In the genomic region with DNA sequence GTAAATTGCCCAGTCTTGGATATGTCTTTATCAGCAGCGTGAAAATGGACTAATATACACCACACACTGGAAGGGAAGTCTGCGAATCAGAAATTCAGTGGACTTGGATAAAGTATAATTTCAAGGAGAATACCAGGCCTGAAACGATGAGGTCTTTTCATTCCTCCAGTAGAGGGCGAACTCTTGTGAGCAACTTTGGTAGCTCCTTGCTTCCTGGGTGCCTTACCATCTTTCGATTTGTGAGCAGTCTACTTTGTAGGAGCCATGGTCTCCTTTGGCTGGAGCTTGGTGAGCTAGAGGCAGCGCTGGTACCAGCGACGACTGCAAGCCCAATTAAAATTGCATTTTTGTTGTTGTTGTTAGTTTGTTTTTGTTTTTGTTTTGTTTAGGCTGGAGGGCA, we compare ENCODE assay signal across 14 cellular contexts.
A peak's percentile ranks its signal among the peaks of the same experiment; 100 is the strongest.
DNase-seq lines count a peak whose midpoint lies in the region; ATAC-seq and TF ChIP-seq lines count a peak whose summit lies in the region.
"Had no signal": no experiment of that assay in that cellular context is flagged by ENCODE, and none has a peak within 500 bp of the region (broad histone marks: within the 10 kb centered on the region; RNA-seq: fewer than 3 reads in every experiment).

No MANE protein-coding gene starts in this region.

- ATAC-seq in HG03571 (IDR thresholded peaks at IDR 0.05; ENCODE audit: unreplicated experiment) (no peak), HG03045 (IDR thresholded peaks at IDR 0.05; ENCODE audit: unreplicated experiment) (no peak)
- ATAC-seq: activated CD8-positive, alpha-beta T cell treated with anti-CD3 and anti-CD28 coated beads, Interleukin-2, amount 10 ng/mL, durations not matched to agents 7 days and 5 days; lower lobe of right lung; stimulated activated naive CD8-positive, alpha-beta T cell treated with anti-CD3 and anti-CD28 coated beads, Interleukin-15, amount 100 ng/mL, for 72 hours had no signal

- TF ChIP-seq CTCF in brain microvascular endothelial cell (IDR thresholded peaks at IDR 0.05; ENCODE audit: low read depth, low read length, missing control alignments), result peak; percentile 46
- peak; percentile 19 for TF ChIP-seq CTCF in retinal pigment epithelial cell (conservative IDR thresholded peaks at IDR 0.05; ENCODE audit: low read depth, low read length)

- H3K4me3 ChIP-seq in brain microvascular endothelial cell (ENCODE audit: low read depth, low read length), result no peak overlapping the region
- H3K4me3 ChIP-seq in retinal pigment epithelial cell (ENCODE audit: low read length), result no peak overlapping the region
- H3K4me3 ChIP-seq: lower lobe of right lung had no signal

- in situ Hi-C loops in brain microvascular endothelial cell (cut with HindIII; ENCODE audit: low pct_ligation_motif_present, low sequenced_read_pairs), result no loop called here

- no peak overlapping the region for H3K27ac ChIP-seq in brain microvascular endothelial cell
- H3K27ac ChIP-seq: lower lobe of right lung had no signal

- no peaks in the 10 kb centered on the region for H3K36me3 ChIP-seq in brain microvascular endothelial cell (replicated peaks)
- H3K36me3 ChIP-seq: lower lobe of right lung had no signal

- peak; percentile 2 for DNase-seq in NCI-H146 (lab: John Stamatoyannopoulos, UW)
- no peak for DNase-seq in NCI-H146 treated with DMSO at 0.1 percent for 48 hours (lab: John Stamatoyannopoulos, UW; ENCODE audit: unreplicated experiment)
- DNase-seq in M059J (ENCODE audit: low read depth), result peak; percentile 0
- no peak for DNase-seq in brain microvascular endothelial cell
- DNase-seq in retinal pigment epithelial cell (ENCODE audit: low read depth), result no peak
- DNase-seq in NCI-H446 treated with DMSO at 0.1 percent for 48 hours (lab: John Stamatoyannopoulos, UW), result no peak
- DNase-seq: activated CD8-positive, alpha-beta T cell treated with anti-CD3 and anti-CD28 coated beads, Interleukin-2, amount 10 ng/mL, durations not matched to agents 7 days and 5 days; activated naive CD8-positive, alpha-beta T cell treated with anti-CD3 and anti-CD28 coated beads, Interleukin-2, amount 10 ng/mL, durations not matched to agents 7 days and 5 days; lower lobe of right lung; posterior cingulate gyrus; stimulated activated CD4-positive, alpha-beta T cell treated with anti-CD3 and anti-CD28 coated beads, Interleukin-2, amount 100 ng/mL, for 24 hours; stimulated activated naive CD8-positive, alpha-beta T cell treated with anti-CD3 and anti-CD28 coated beads, Interleukin-15, amount 100 ng/mL, for 72 hours had no signal

- no peaks in the 10 kb centered on the region for H3K27me3 ChIP-seq in brain microvascular endothelial cell (replicated peaks)

Comparison
In these comparisons a context has a peak if more than half of its experiments do, and no peak if none do; other contexts are left out.
1. DNase-seq: peak in NCI-H146 (single experiment) and M059J (single experiment); none in NCI-H146 treated with DMSO at 0.1 percent for 48 hours (single experiment), brain microvascular endothelial cell (single experiment), retinal pigment epithelial cell (single experiment) and NCI-H446 treated with DMSO at 0.1 percent for 48 hours (single experiment).